24 cellular contexts compared by ENCODE assay signal in genomic region chr12:121453022-121453360, GRCh38. TPM values are rescaled to one million over a fixed set of nuclear protein-coding genes. Genes with fewer than 3 reads are reported as not detected.
DNase-seq lines count a peak whose midpoint lies in the region; ATAC-seq and TF ChIP-seq lines count a peak whose summit lies in the region.
"Had no signal": no experiment of that assay in that cellular context is flagged by ENCODE, and none has a peak within 500 bp of the region (broad histone marks: within the 10 kb centered on the region; RNA-seq: fewer than 3 reads in every experiment).

No MANE protein-coding gene starts in this region.

- peaks cover 14% of the 10 kb centered on the region for H3K79me1 ChIP-seq in neuronal stem cell (ENCODE audit: low read depth, low read length)

- DNase-seq in PC-9, result no peak
- no peak for DNase-seq in neuronal stem cell (ENCODE audit: low spot score)
- DNase-seq in suprapubic skin (ENCODE audit: low spot score in 2 of 2), result no peak
- DNase-seq in lower leg skin (ENCODE audit: low spot score in 2 of 2), result no peak
- DNase-seq in amniotic stem cell (lab: John Stamatoyannopoulos, UW), result no peak
- DNase-seq: activated CD4-positive, alpha-beta T cell treated with anti-CD3 and anti-CD28 coated beads for 36 hours; activated CD8-positive, alpha-beta T cell treated with anti-CD3 and anti-CD28 coated beads, Interleukin-2, amount 10 ng/mL, durations not matched to agents 7 days and 5 days; activated naive CD4-positive, alpha-beta T cell treated with anti-CD3 and anti-CD28 coated beads for 36 hours; BE2C; body of pancreas; COR-L47; naive thymus-derived CD4-positive, alpha-beta T cell; NCI-H446; NCI-H774; nucleus accumbens; stimulated activated naive CD4-positive, alpha-beta T cell; T-helper 9 cell had no signal

- no peak for TF ChIP-seq EP300 in suprapubic skin (IDR thresholded peaks at IDR 0.05)

- no TSS peak for BruUV-seq in PC-9 (replicated peaks; lab: Mats Ljungman, UMichigan)

- no peak overlapping the region for H2AK5ac ChIP-seq in neuronal stem cell (ENCODE audit: low read depth, low read length)

- no peak overlapping the region for H3K14ac ChIP-seq in neuronal stem cell (ENCODE audit: low read length)

- H3K4me3 ChIP-seq in PC-9 (no peak overlapping the region), duodenal mucosa (ENCODE audit: low read depth in 1 of 2, low read length in 2 of 2) (no peak overlapping the region), neuronal stem cell (ENCODE audit: low read length in 2 of 2) (no peak overlapping the region), suprapubic skin (peak overlapping the region; percentile 39), lower leg skin (ENCODE audit: low read depth, poor library complexity, severe bottlenecking) (no peak overlapping the region)
- H3K4me3 ChIP-seq: body of pancreas, SJSA1 had no signal

- peak overlapping the region; percentile 82 for H3K4me2 ChIP-seq in PC-9
- H3K4me2 ChIP-seq in neuronal stem cell (ENCODE audit: insufficient read depth, low read length, poor library complexity, severe bottlenecking), result no peak overlapping the region

- H3K9ac ChIP-seq in duodenal mucosa (ENCODE audit: low read depth in 1 of 2, low read length in 2 of 2), result no peak overlapping the region
- H3K9ac ChIP-seq in neuronal stem cell (ENCODE audit: low read depth, low read length, poor library complexity), result no peak overlapping the region

- H3K9me2 ChIP-seq in PC-9 (ENCODE audit: insufficient read depth), result no peaks in the 10 kb centered on the region

- ATAC-seq in HG03378 (IDR thresholded peaks at IDR 0.05; ENCODE audit: unreplicated experiment), result no peak
- ATAC-seq in HG02938 (IDR thresholded peaks at IDR 0.05; ENCODE audit: unreplicated experiment), result no peak
- ATAC-seq: activated CD4-positive, alpha-beta T cell treated with anti-CD3 and anti-CD28 coated beads for 36 hours; activated CD8-positive, alpha-beta T cell treated with anti-CD3 and anti-CD28 coated beads, Interleukin-2, amount 10 ng/mL, durations not matched to agents 7 days and 5 days; body of pancreas had no signal

- TF ChIP-seq CTCF in PC-9 (conservative IDR thresholded peaks at IDR 0.05) (no peak), suprapubic skin (IDR thresholded peaks at IDR 0.05) (no peak), lower leg skin (IDR thresholded peaks at IDR 0.05) (no peak)

- peaks cover 16% of the 10 kb centered on the region; the same call in 1 of the 2 replicates for H3F3A ChIP-seq in PC-9 (ENCODE audit: insufficient read depth, low read depth)

- intact Hi-C loops in PC-9 (cut with micrococcal nuclease; ENCODE audit: unreplicated experiment), result no loop called here
- intact Hi-C loops in lower leg skin (cut with DNase I; ENCODE audit: low total_unique reads), result no loop called here

- H2BK120ac ChIP-seq in neuronal stem cell (ENCODE audit: low read depth, low read length), result no peak overlapping the region

- no peak overlapping the region for H3K4ac ChIP-seq in neuronal stem cell (ENCODE audit: low read length)

- H2AFZ ChIP-seq in PC-9 (no peak overlapping the region), neuronal stem cell (ENCODE audit: low read length) (no peak overlapping the region)

- H4K20me1 ChIP-seq in PC-9 (ENCODE audit: insufficient read depth), result no peaks in the 10 kb centered on the region; the same call in 1 of the 2 replicates

- H3K27ac ChIP-seq in PC-9 (peak overlapping the region; percentile 62; the same call in 1 of the 2 replicates), duodenal mucosa (ENCODE audit: low read depth, low read length) (peak overlapping the region; percentile 65), neuronal stem cell (replicated peaks; ENCODE audit: low read length) (no peak overlapping the region), suprapubic skin (peak overlapping the region; percentile 78)
- H3K27ac ChIP-seq: SJSA1, VCaP had no signal

- no peak overlapping the region for H4K8ac ChIP-seq in neuronal stem cell (ENCODE audit: low read depth, low read length)

- CTCF ChIA-PET in PC-9 (lab: Charles Lee), result no interaction called here

- TF ChIP-seq POLR2A in suprapubic skin (IDR thresholded peaks at IDR 0.05) (no peak), lower leg skin (IDR thresholded peaks at IDR 0.05) (no peak)

- no peak overlapping the region for H2BK12ac ChIP-seq in neuronal stem cell (ENCODE audit: low read length)

- H3K9me3 ChIP-seq in PC-9 (ENCODE audit: insufficient read depth, low read depth), result no peaks in the 10 kb centered on the region
- no peaks in the 10 kb centered on the region for H3K9me3 ChIP-seq in duodenal mucosa (ENCODE audit: control insufficient read depth in 1 of 2, low read length in 2 of 2)
- H3K9me3 ChIP-seq in neuronal stem cell (replicated peaks in 1 of 2; ENCODE audit: control insufficient read depth in 2 of 2, insufficient read depth in 1 of 2, low read depth in 1 of 2, low read length in 2 of 2), result peaks cover 0 to 2% of the 10 kb centered on the region in 2 donors
- no peaks in the 10 kb centered on the region for H3K9me3 ChIP-seq in suprapubic skin
- H3K9me3 ChIP-seq: adrenal gland, BE2C, body of pancreas, SJSA1, thoracic aorta had no signal

- peaks cover 8% of the 10 kb centered on the region; the same call in 1 of the 2 replicates for H3K79me2 ChIP-seq in PC-9 (ENCODE audit: low read depth)

- H3K27me3 ChIP-seq in PC-9 (ENCODE audit: insufficient read depth, low read depth), result no peaks in the 10 kb centered on the region
- no peaks in the 10 kb centered on the region for H3K27me3 ChIP-seq in duodenal mucosa (ENCODE audit: control insufficient read depth in 1 of 2, insufficient read depth in 2 of 2, low read length in 2 of 2)
- H3K27me3 ChIP-seq in neuronal stem cell (ENCODE audit: control insufficient read depth in 3 of 3, insufficient read depth in 3 of 3, low read depth in 1 of 3, low read length in 3 of 3), result no peaks in the 10 kb centered on the region
- H3K27me3 ChIP-seq in suprapubic skin, result no peaks in the 10 kb centered on the region
- H3K27me3 ChIP-seq: adrenal gland, BE2C, body of pancreas, SJSA1 had no signal

- no CpG with 5 or more reads among the region's 37 CpGs for WGBS in neuronal stem cell (ENCODE audit: extremely low coverage in 2 of 2, insufficient read length in 2 of 2, insufficient replicate concordance in 1 of 2), 2 donors
- WGBS in suprapubic skin, result 92% methylated on average over 9 of the region's 37 CpGs
- 88 to 89% methylated on average over 34 to 35 of the region's 37 CpGs for WGBS in lower leg skin, 2 donors

- POLR2A ChIA-PET in PC-9 (lab: Charles Lee; ENCODE audit: unreplicated experiment), result no interaction called here

- no peak overlapping the region for H3K18ac ChIP-seq in neuronal stem cell (ENCODE audit: low read length)

- peak overlapping the region; percentile 74 for H3K23ac ChIP-seq in neuronal stem cell (ENCODE audit: low read depth, low read length, poor library complexity)

- no peak overlapping the region for H2BK5ac ChIP-seq in neuronal stem cell (ENCODE audit: low read length)

- H2BK15ac ChIP-seq in neuronal stem cell (ENCODE audit: low read length), result no peak overlapping the region

- H3K4me1 ChIP-seq in PC-9 (replicated peaks; ENCODE audit: insufficient read depth) (peaks cover 21% of the 10 kb centered on the region), duodenal mucosa (ENCODE audit: control insufficient read depth in 1 of 2, insufficient read depth in 2 of 2, low read length in 2 of 2) (peaks cover 17 to 21% of the 10 kb centered on the region in 2 donors), neuronal stem cell (ENCODE audit: control insufficient read depth in 2 of 2, insufficient read depth in 1 of 2, low read depth in 1 of 2, low read length in 2 of 2) (peaks cover 0 to 12% of the 10 kb centered on the region in 2 donors), suprapubic skin (peaks cover 20% of the 10 kb centered on the region)
- H3K4me1 ChIP-seq: BE2C, body of pancreas, SJSA1 had no signal

- H3K36me3 ChIP-seq in PC-9 (ENCODE audit: low read depth) (no peaks in the 10 kb centered on the region), duodenal mucosa (ENCODE audit: control insufficient read depth in 1 of 2, insufficient read depth in 2 of 2, low read length in 2 of 2) (peaks cover 0 to 11% of the 10 kb centered on the region in 2 donors), neuronal stem cell (replicated peaks in 1 of 2; ENCODE audit: control insufficient read depth in 2 of 2, insufficient read depth in 2 of 2, low read length in 2 of 2) (peaks cover 13 to 79% of the 10 kb centered on the region in 2 donors), suprapubic skin (peaks cover 2% of the 10 kb centered on the region)
- H3K36me3 ChIP-seq: adrenal gland, thoracic aorta had no signal

- no peak overlapping the region for H4K91ac ChIP-seq in neuronal stem cell (ENCODE audit: low read depth, low read length, poor library complexity)

RNA-seq across cellular contexts. Expression of gene RNF34, which starts 53.1 kb away (rescaled TPM):
- total RNA-seq in PC-9 (2021) (37.2 and 43.7 TPM in 2 replicates), suprapubic skin (10 to 100 TPM; 14.6 to 40.3 (median 30.4) TPM), lower leg skin (10 to 100 TPM; 18.9 to 32.1 (median 25.8) TPM)
- polyA plus RNA-seq in neuronal stem cell (2013, experiment 1 of 2), result 33.5 TPM
- polyA plus RNA-seq in neuronal stem cell (2013, experiment 2 of 2), result 34.8 TPM
